Comparison of ENCODE assay signal across 17 cellular contexts in the genomic region with DNA sequence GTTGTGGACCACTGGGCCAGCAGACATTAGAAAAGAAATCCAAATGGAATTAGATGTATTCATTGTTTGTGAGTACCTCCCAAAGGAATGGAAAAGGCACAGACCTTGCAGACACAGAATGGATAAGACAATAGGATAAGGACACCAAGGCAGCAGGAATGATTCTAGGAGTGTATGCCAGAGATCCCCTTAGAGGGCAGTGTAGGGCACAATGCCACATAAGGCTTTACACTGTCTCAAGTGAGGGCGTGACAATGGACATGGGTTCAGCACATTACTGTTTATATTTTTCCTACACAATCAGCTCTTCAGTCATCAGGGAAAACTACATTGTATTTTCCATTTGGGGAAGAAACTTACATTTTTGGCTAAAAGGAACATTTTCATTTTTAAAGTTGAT.
A peak's percentile ranks its signal among the peaks of the same experiment; 100 is the strongest.
DNase-seq lines count a peak whose midpoint lies in the region; ATAC-seq lines count a peak whose summit lies in the region.
"Had no signal": no experiment of that assay in that cellular context is flagged by ENCODE, and none has a peak within 500 bp of the region (broad histone marks: within the 10 kb centered on the region; RNA-seq: fewer than 3 reads in every experiment).

No MANE protein-coding gene starts in this region.

- DNase-seq in NCI-H1105 treated with DMSO at 0.1 percent for 48 hours (lab: John Stamatoyannopoulos, UW): peak; percentile 1
- no peak for DNase-seq in NCI-H1105 (lab: John Stamatoyannopoulos, UW)
- peak; percentile 48 for DNase-seq in SK-MEL-5 (ENCODE audit: low read depth, low spot score)
- peak; percentile 28 for DNase-seq in iPS-NIHi7 (ENCODE audit: extremely low spot score)
- DNase-seq in left lobe of liver (ENCODE audit: low spot score): no peak
- no peak for DNase-seq in putamen (ENCODE audit: low spot score)
- DNase-seq: activated CD4-positive, alpha-beta T cell treated with anti-CD3 and anti-CD28 coated beads for 4 hours; activated T-cell treated with anti-CD3 and anti-CD28 coated beads, Interleukin-2, amount 50 U/mL, for 24 hours; CD8-positive, alpha-beta T cell; cerebellar nuclear complex; GM23248; NCI-H1694 treated with DMSO at 0.1 percent for 48 hours; pancreas; stimulated activated naive CD4-positive, alpha-beta T cell treated with Interleukin-2 at 50 U/mL for 16 hours; upper lobe of right lung had no signal

- in situ Hi-C loops in SK-MEL-5 (cut with HindIII; ENCODE audit: low pct_unique_long_range_greater_than_20kb, low sequenced_read_pairs): no loop called here

- ATAC-seq in HG03342 (IDR thresholded peaks at IDR 0.05; ENCODE audit: unreplicated experiment) (peak; percentile 46), left lobe of liver (no peak), HG03432 (IDR thresholded peaks at IDR 0.05; ENCODE audit: unreplicated experiment) (no peak)
- ATAC-seq: CD8-positive, alpha-beta T cell; pancreas; upper lobe of right lung had no signal

Comparison
In these comparisons a context has a peak if more than half of its experiments do, and no peak if none do; other contexts are left out.
1. DNase-seq: peak in NCI-H1105 treated with DMSO at 0.1 percent for 48 hours (single experiment), SK-MEL-5 (single experiment) and iPS-NIHi7 (single experiment); none in NCI-H1105 (single experiment), left lobe of liver (single experiment) and putamen (single experiment).